Comparison of ENCODE assay signal across 17 cellular contexts in the genomic region with DNA sequence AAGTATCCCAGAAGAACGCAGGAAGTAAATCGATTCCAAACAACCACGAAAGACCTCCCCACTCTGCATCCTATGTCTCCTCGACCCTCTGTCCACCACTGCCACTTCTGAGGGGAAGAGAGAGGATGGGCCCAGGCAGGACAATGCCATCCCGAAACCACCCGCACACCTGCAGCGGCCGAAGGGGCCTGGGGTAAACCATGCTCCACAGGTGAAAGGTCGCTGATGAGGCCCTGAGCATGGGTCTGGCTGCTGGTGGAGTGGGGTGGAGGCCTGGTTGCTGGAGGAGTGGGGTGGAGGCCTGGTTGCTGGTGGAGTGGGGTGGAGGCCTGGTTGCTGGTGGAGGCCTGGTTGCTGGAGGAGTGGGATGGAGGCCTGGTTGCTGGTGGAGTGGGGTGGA. TPM values are rescaled to one million over a fixed set of nuclear protein-coding genes. Genes with fewer than 3 reads are reported as not detected.
A peak's percentile ranks its signal among the peaks of the same experiment; 100 is the strongest.
DNase-seq lines count a peak whose midpoint lies in the region; ATAC-seq and TF ChIP-seq lines count a peak whose summit lies in the region.
"Had no signal": no experiment of that assay in that cellular context is flagged by ENCODE, and none has a peak within 500 bp of the region (broad histone marks: within the 10 kb centered on the region; RNA-seq: fewer than 3 reads in every experiment).

No MANE protein-coding gene starts in this region.

- no peaks in the 10 kb centered on the region for H3K36me3 Mint-ChIP-seq in natural killer cell
- no peaks in the 10 kb centered on the region for H3K36me3 Mint-ChIP-seq in natural killer cell treated with Interleukin-12 subunit alpha and Interleukin-12 subunit beta and Interleukin-15 and Interleukin-18, amount 100 ng/mL, for 72 hours

- ATAC-seq in natural killer cell = no peak
- no peak for ATAC-seq in natural killer cell treated with Interleukin-12 subunit alpha and Interleukin-12 subunit beta and Interleukin-15 and Interleukin-18, amount 100 ng/mL, for 72 hours
- no peak for ATAC-seq in lower lobe of right lung
- ATAC-seq in esophagus mucosa = no peak

- H3K4me1 ChIP-seq in lower lobe of right lung = peaks cover 28% of the 10 kb centered on the region
- H3K4me1 ChIP-seq in sigmoid colon = peaks cover 0 to 33% (median 28%) of the 10 kb centered on the region in 4 donors

- peaks cover 20 to 22% of the 10 kb centered on the region in 2 donors for H3K4me1 Mint-ChIP-seq in natural killer cell
- peaks cover 0 to 16% of the 10 kb centered on the region in 2 donors for H3K4me1 Mint-ChIP-seq in natural killer cell treated with Interleukin-12 subunit alpha and Interleukin-12 subunit beta and Interleukin-15 and Interleukin-18, amount 100 ng/mL, for 72 hours (ENCODE audit: low read depth in 2 of 2)

- H3K4me3 ChIP-seq in lower lobe of right lung = no peak overlapping the region
- no peak overlapping the region for H3K4me3 ChIP-seq in sigmoid colon

- WGBS in sigmoid colon, 2 donors = 95 to 96% methylated on average over 9 of the region's 9 CpGs

- H3K9me3 ChIP-seq in lower lobe of right lung (no peaks in the 10 kb centered on the region), sigmoid colon (no peaks in the 10 kb centered on the region)

- H3K4me3 Mint-ChIP-seq in natural killer cell = no peak overlapping the region
- no peak overlapping the region for H3K4me3 Mint-ChIP-seq in natural killer cell treated with Interleukin-12 subunit alpha and Interleukin-12 subunit beta and Interleukin-15 and Interleukin-18, amount 100 ng/mL, for 72 hours
- H3K4me3 Mint-ChIP-seq: CD4-positive, alpha-beta T cell had no signal

- H3K27ac ChIP-seq in lower lobe of right lung (no peak overlapping the region), sigmoid colon (no peak overlapping the region)

- no peak overlapping the region for H3K27ac Mint-ChIP-seq in natural killer cell
- H3K27ac Mint-ChIP-seq in natural killer cell treated with Interleukin-12 subunit alpha and Interleukin-12 subunit beta and Interleukin-15 and Interleukin-18, amount 100 ng/mL, for 72 hours = no peak overlapping the region
- H3K27ac Mint-ChIP-seq: CD4-positive, alpha-beta T cell had no signal

- H3K27me3 ChIP-seq in lower lobe of right lung (ENCODE audit: low read depth) (no peaks in the 10 kb centered on the region), sigmoid colon (no peaks in the 10 kb centered on the region)

- H3K36me3 ChIP-seq in lower lobe of right lung = peaks cover 43% of the 10 kb centered on the region
- peaks cover 10 to 44% (median 23%) of the 10 kb centered on the region in 4 donors for H3K36me3 ChIP-seq in sigmoid colon

- no peak for TF ChIP-seq POLR2A in sigmoid colon (IDR thresholded peaks at IDR 0.05)

- intact Hi-C loops in natural killer cell (cut with micrococcal nuclease) (no loop called here), lower lobe of right lung (cut with DNase I) (no loop called here), sigmoid colon (cut with DNase I) (no loop called here)

- TF ChIP-seq CTCF in natural killer cell (IDR thresholded peaks at IDR 0.05) (no peak), lower lobe of right lung (IDR thresholded peaks at IDR 0.05) (no peak), sigmoid colon (IDR thresholded peaks at IDR 0.05) (no peak)

- H3K27me3 Mint-ChIP-seq in natural killer cell (ENCODE audit: low read depth in 2 of 2) = no peaks in the 10 kb centered on the region
- no peaks in the 10 kb centered on the region for H3K27me3 Mint-ChIP-seq in natural killer cell treated with Interleukin-12 subunit alpha and Interleukin-12 subunit beta and Interleukin-15 and Interleukin-18, amount 100 ng/mL, for 72 hours
- H3K27me3 Mint-ChIP-seq: CD4-positive, alpha-beta T cell had no signal

- DNase-seq in natural killer cell (peak; percentile 13), lower lobe of right lung (peak; percentile 31), sigmoid colon (peak; percentile 47), AG20443 (ENCODE audit: low spot score) (no peak), SHP77 treated with DMSO at 0.1 percent for 48 hours (lab: John Stamatoyannopoulos, UW) (no peak)
- no peak for DNase-seq in natural killer cell treated with Interleukin-12 subunit alpha and Interleukin-12 subunit beta and Interleukin-15 and Interleukin-18, amount 100 ng/mL, for 72 hours (ENCODE audit: low spot score)
- DNase-seq: COR-L47, DMS79, KG1, NCI-H1092 treated with DMSO at 0.1 percent for 48 hours, NCI-H146, NCI-H2029 treated with DMSO at 0.1 percent for 48 hours, NCI-H226, NCI-H510A treated with DMSO at 0.1 percent for 48 hours, NCI-H748 treated with DMSO at 0.1 percent for 48 hours had no signal

- no peak for TF ChIP-seq EP300 in sigmoid colon (IDR thresholded peaks at IDR 0.05)

- no peaks in the 10 kb centered on the region for H3K9me3 Mint-ChIP-seq in natural killer cell
- H3K9me3 Mint-ChIP-seq in natural killer cell treated with Interleukin-12 subunit alpha and Interleukin-12 subunit beta and Interleukin-15 and Interleukin-18, amount 100 ng/mL, for 72 hours = no peaks in the 10 kb centered on the region
- H3K9me3 Mint-ChIP-seq: CD4-positive, alpha-beta T cell had no signal

RNA-seq across cellular contexts. Expression of a gene that starts 13.1 kb away (rescaled TPM):
- 10 to 100 TPM; 49.3 to 61.8 (median 54.8) TPM for total RNA-seq in natural killer cell
- total RNA-seq in natural killer cell treated with Interleukin-12 subunit alpha and Interleukin-12 subunit beta and Interleukin-15 and Interleukin-18, amount 100 ng/mL, for 72 hours = 10 to 100 TPM; 53.2 to 56.4 TPM
- 68.4 TPM for total RNA-seq in lower lobe of right lung
- 10 to 100 TPM; 25.0 to 39.1 (median 36.0) TPM for total RNA-seq in sigmoid colon
- polyA plus RNA-seq in sigmoid colon = 10 to 100 TPM; 27.0 to 41.2 (median 36.9) TPM
- total RNA-seq in esophagus mucosa = 118 TPM

Comparison
In these comparisons a context has a peak if more than half of its experiments do, and no peak if none do; other contexts are left out.
1. DNase-seq: peak in natural killer cell (single experiment), lower lobe of right lung (single experiment) and sigmoid colon (single experiment); none in natural killer cell treated with Interleukin-12 subunit alpha and Interleukin-12 subunit beta and Interleukin-15 and Interleukin-18, amount 100 ng/mL, for 72 hours (single experiment), AG20443 (single experiment) and SHP77 treated with DMSO at 0.1 percent for 48 hours (single experiment).